1 cellular context compared by ENCODE assay signal in genomic region chr6:10861086-10861485, GRCh38.
TF ChIP-seq lines count a peak whose summit lies in the region.

No MANE protein-coding gene starts in this region.

TF ChIP-seq in HepG2, 621 proteins besides CTCF, POLR2A, EP300 and RAD21:
- TF ChIP-seq NCOA1 (CRISPR knock-in tag; IDR thresholded peaks at IDR 0.05) (no peak), ZNF317 (CRISPR knock-in tag; IDR thresholded peaks at IDR 0.05) (no peak), CREB1 (IDR thresholded peaks at IDR 0.05) (peak; percentile 39; the same call in 1 of the 2 replicates), CREB1 (CRISPR knock-in tag; IDR thresholded peaks at IDR 0.05) (no peak), ZFY (CRISPR knock-in tag; IDR thresholded peaks at IDR 0.05) (no peak), STAG1 (CRISPR knock-in tag; IDR thresholded peaks at IDR 0.05) (no peak), RERE (CRISPR knock-in tag; IDR thresholded peaks at IDR 0.05; ENCODE audit: low read depth) (no peak), FOXA1 (IDR thresholded peaks at IDR 0.05) (no peak), FOXA1 (CRISPR knock-in tag; IDR thresholded peaks at IDR 0.05) (peak; percentile 40; the same call in 1 of the 2 replicates), NR3C1 (CRISPR knock-in tag; IDR thresholded peaks at IDR 0.05) (no peak), SIN3B (IDR thresholded peaks at IDR 0.05; ENCODE audit: low read length) (no peak), TFE3 (CRISPR knock-in tag; IDR thresholded peaks at IDR 0.05) (peak; percentile 52; the same call in 1 of the 2 replicates), NFRKB (IDR thresholded peaks at IDR 0.05) (no peak), FOXK1 (CRISPR knock-in tag; IDR thresholded peaks at IDR 0.05; ENCODE audit: borderline replicate concordance, low read depth) (no peak), ZNF580 (CRISPR knock-in tag; IDR thresholded peaks at IDR 0.05; ENCODE audit: borderline replicate concordance, low read depth) (no peak), ZSCAN25 (CRISPR knock-in tag; IDR thresholded peaks at IDR 0.05) (no peak), MNT (IDR thresholded peaks at IDR 0.05) (no peak), HNRNPUL1 (IDR thresholded peaks at IDR 0.05; ENCODE audit: low read depth, low read length) (no peak), ONECUT2 (CRISPR knock-in tag; IDR thresholded peaks at IDR 0.05) (no peak), RFX5 (IDR thresholded peaks at IDR 0.05; ENCODE audit: low read depth, low read length) (peak; percentile 73; the same call in 1 of the 2 replicates), ZNF383 (CRISPR knock-in tag; IDR thresholded peaks at IDR 0.05; ENCODE audit: borderline replicate concordance) (no peak), ZNF724P (CRISPR knock-in tag; IDR thresholded peaks at IDR 0.05; ENCODE audit: borderline replicate concordance) (no peak), MXD4 (CRISPR knock-in tag; IDR thresholded peaks at IDR 0.05) (no peak), HOMEZ (CRISPR knock-in tag; IDR thresholded peaks at IDR 0.05; ENCODE audit: low read depth) (no peak), PRDM4 (CRISPR knock-in tag; IDR thresholded peaks at IDR 0.05; ENCODE audit: borderline replicate concordance) (no peak), RBAK (CRISPR knock-in tag; IDR thresholded peaks at IDR 0.05) (no peak), FOSL2 (CRISPR knock-in tag; IDR thresholded peaks at IDR 0.05) (0 out of 2 replicates have a peak, but pooled peaks have one; percentile 27), BHLHE40 (IDR thresholded peaks at IDR 0.05; ENCODE audit: low read length) (no peak), ZBTB20 (CRISPR knock-in tag; IDR thresholded peaks at IDR 0.05; ENCODE audit: borderline replicate concordance, low read depth) (no peak), SETDB1 (CRISPR knock-in tag; IDR thresholded peaks at IDR 0.05; ENCODE audit: borderline replicate concordance) (no peak), KMT2A (CRISPR knock-in tag; IDR thresholded peaks at IDR 0.05) (no peak), THYN1 (CRISPR knock-in tag; IDR thresholded peaks at IDR 0.05; ENCODE audit: borderline replicate concordance, low read depth) (no peak), ZFP41 (CRISPR knock-in tag; IDR thresholded peaks at IDR 0.05; ENCODE audit: borderline replicate concordance) (no peak), ZNF382 (CRISPR knock-in tag; IDR thresholded peaks at IDR 0.05; ENCODE audit: borderline replicate concordance) (no peak), FOXA3 (CRISPR knock-in tag; IDR thresholded peaks at IDR 0.05) (0 out of 2 replicates have a peak, but pooled peaks have one; percentile 25), SRSF1 (optimal IDR thresholded peaks at IDR 0.05; ENCODE audit: low read depth, low read length) (no peak), E2F5 (CRISPR knock-in tag; conservative IDR thresholded peaks at IDR 0.05) (no peak), ZNF362 (CRISPR knock-in tag; IDR thresholded peaks at IDR 0.05; ENCODE audit: borderline replicate concordance) (no peak), REL (CRISPR knock-in tag; conservative IDR thresholded peaks at IDR 0.05) (no peak), SYNCRIP (IDR thresholded peaks at IDR 0.05; ENCODE audit: insufficient read depth, low read depth, low read length) (no peak), ZNF761 (CRISPR knock-in tag; conservative IDR thresholded peaks at IDR 0.05) (no peak), AGO2 (optimal IDR thresholded peaks at IDR 0.05; ENCODE audit: low read depth, low read length) (no peak), ATF7 (IDR thresholded peaks at IDR 0.05) (peak; percentile 36; the same call in 1 of the 2 replicates), ATF7 (CRISPR knock-in tag; IDR thresholded peaks at IDR 0.05) (no peak), GABPA (IDR thresholded peaks at IDR 0.05; ENCODE audit: low read depth, low read length) (no peak), GABPA (CRISPR knock-in tag; IDR thresholded peaks at IDR 0.05; ENCODE audit: low read depth) (no peak), ATF3 (CRISPR knock-in tag; IDR thresholded peaks at IDR 0.05) (peak; percentile 75; the same call in 1 of the 2 replicates)
